In genomic region chr4:183416878-183417277, GRCh38 we compare ENCODE assay signal across 17 cellular contexts. TPM values are rescaled to one million over a fixed set of nuclear protein-coding genes. Genes with fewer than 3 reads are reported as not detected.
DNase-seq lines count a peak whose midpoint lies in the region; ATAC-seq and TF ChIP-seq lines count a peak whose summit lies in the region.
"Had no signal": no experiment of that assay in that cellular context is flagged by ENCODE, and none has a peak within 500 bp of the region (broad histone marks: within the 10 kb centered on the region; RNA-seq: fewer than 3 reads in every experiment).

No MANE protein-coding gene starts in this region.

- intact Hi-C loops in mucosa of descending colon (cut with DNase I, micrococcal nuclease) = no loop called here
- intact Hi-C loops in activated T-helper 1 cell treated with anti-CD3 and anti-CD28 coated beads, Interleukin-12 subunit alpha, Interleukin-12 subunit beta, Interleukin-2, Interleukin-4 antibody, amounts not matched to agents 30 ng/mL and 10 ng/mL and 1 ng/mL, durations not matched to agents 14 hours and 24 hours and 36 hours (cut with micrococcal nuclease) = no loop called here

- no peaks in the 10 kb centered on the region for H3K27me3 Mint-ChIP-seq in T-helper 17 cell
- H3K27me3 Mint-ChIP-seq in activated T-helper 1 cell treated with anti-CD3 and anti-CD28 coated beads, Interleukin-12 subunit alpha, Interleukin-12 subunit beta, Interleukin-2, Interleukin-4 antibody, amounts not matched to agents 30 ng/mL and 10 ng/mL and 1 ng/mL, durations not matched to agents 14 hours and 24 hours and 36 hours (ENCODE audit: insufficient read depth) = no peaks in the 10 kb centered on the region
- H3K27me3 Mint-ChIP-seq: CD4-positive, alpha-beta memory T cell had no signal

- no peaks in the 10 kb centered on the region for H3K27me3 ChIP-seq in WERI-Rb-1 (ENCODE audit: insufficient read depth, low read depth, severe bottlenecking)

- no peak for TF ChIP-seq CTCF in mucosa of descending colon (IDR thresholded peaks at IDR 0.05)
- no peak for TF ChIP-seq CTCF in WERI-Rb-1 (IDR thresholded peaks at IDR 0.05; ENCODE audit: low read depth, low read length)

- H3K9me3 ChIP-seq in T-helper 17 cell (ENCODE audit: control insufficient read depth, low read length, poor library complexity, severe bottlenecking) (no peaks in the 10 kb centered on the region), mucosa of descending colon (no peaks in the 10 kb centered on the region), WERI-Rb-1 (ENCODE audit: severe bottlenecking) (no peaks in the 10 kb centered on the region)

- H3K4me1 Mint-ChIP-seq in T-helper 17 cell = no peaks in the 10 kb centered on the region
- no peaks in the 10 kb centered on the region for H3K4me1 Mint-ChIP-seq in activated T-helper 1 cell treated with anti-CD3 and anti-CD28 coated beads, Interleukin-12 subunit alpha, Interleukin-12 subunit beta, Interleukin-2, Interleukin-4 antibody, amounts not matched to agents 30 ng/mL and 10 ng/mL and 1 ng/mL, durations not matched to agents 14 hours and 24 hours and 36 hours (ENCODE audit: low read depth)

- H3K4me3 ChIP-seq in mucosa of descending colon (no peak overlapping the region), WERI-Rb-1 (ENCODE audit: low read depth, low read length) (no peak overlapping the region)

- DNase-seq in NCI-H524 (lab: John Stamatoyannopoulos, UW) (peak; percentile 17 to 44), NCI-H524 treated with DMSO at 0.1 percent for 48 hours (lab: John Stamatoyannopoulos, UW) (no peak), T-helper 17 cell (no peak), mucosa of descending colon (no peak), RPMI8226 (no peak), WERI-Rb-1 (no peak)
- no peak for DNase-seq in activated T-helper 1 cell treated with anti-CD3 and anti-CD28 coated beads, Interleukin-12 subunit alpha, Interleukin-12 subunit beta, Interleukin-2, Interleukin-4 antibody, amounts not matched to agents 30 ng/mL and 10 ng/mL and 1 ng/mL, durations not matched to agents 14 hours and 24 hours and 36 hours (ENCODE audit: low spot score)
- DNase-seq: CD4-positive, alpha-beta memory T cell; H9; KG1; MV-4-11; NCI-H1417 treated with DMSO at 0.1 percent for 48 hours; NCI-H1930; NCI-H446 treated with DMSO at 0.1 percent for 48 hours; NCI-H774; SHP77 treated with DMSO at 0.1 percent for 48 hours had no signal

- H3K27ac Mint-ChIP-seq in T-helper 17 cell = peak overlapping the region; percentile 78
- no peak overlapping the region for H3K27ac Mint-ChIP-seq in activated T-helper 1 cell treated with anti-CD3 and anti-CD28 coated beads, Interleukin-12 subunit alpha, Interleukin-12 subunit beta, Interleukin-2, Interleukin-4 antibody, amounts not matched to agents 30 ng/mL and 10 ng/mL and 1 ng/mL, durations not matched to agents 14 hours and 24 hours and 36 hours
- H3K27ac Mint-ChIP-seq: H9 had no signal

- ATAC-seq in T-helper 17 cell (no peak), mucosa of descending colon (peak; percentile 68)
- ATAC-seq: SK-N-SH treated with all-trans-retinoic acid at 6 μM for 48 hours had no signal

- no peak overlapping the region for H3K27ac ChIP-seq in WERI-Rb-1

- H3K36me3 ChIP-seq in mucosa of descending colon (ENCODE audit: low read depth) (no peaks in the 10 kb centered on the region), WERI-Rb-1 (no peaks in the 10 kb centered on the region)

- peaks cover 3% of the 10 kb centered on the region for H3K36me3 Mint-ChIP-seq in T-helper 17 cell (ENCODE audit: low read depth)
- no peaks in the 10 kb centered on the region for H3K36me3 Mint-ChIP-seq in activated T-helper 1 cell treated with anti-CD3 and anti-CD28 coated beads, Interleukin-12 subunit alpha, Interleukin-12 subunit beta, Interleukin-2, Interleukin-4 antibody, amounts not matched to agents 30 ng/mL and 10 ng/mL and 1 ng/mL, durations not matched to agents 14 hours and 24 hours and 36 hours (ENCODE audit: low read depth)
- H3K36me3 Mint-ChIP-seq: CD4-positive, alpha-beta memory T cell had no signal

- no peaks in the 10 kb centered on the region for H3K4me1 ChIP-seq in mucosa of descending colon (ENCODE audit: low read depth)

- no peak overlapping the region for H3K4me3 Mint-ChIP-seq in T-helper 17 cell
- H3K4me3 Mint-ChIP-seq in activated T-helper 1 cell treated with anti-CD3 and anti-CD28 coated beads, Interleukin-12 subunit alpha, Interleukin-12 subunit beta, Interleukin-2, Interleukin-4 antibody, amounts not matched to agents 30 ng/mL and 10 ng/mL and 1 ng/mL, durations not matched to agents 14 hours and 24 hours and 36 hours = no peak overlapping the region
- H3K4me3 Mint-ChIP-seq: CD4-positive, alpha-beta memory T cell; H9 had no signal

- H3K9me3 Mint-ChIP-seq in activated T-helper 1 cell treated with anti-CD3 and anti-CD28 coated beads, Interleukin-12 subunit alpha, Interleukin-12 subunit beta, Interleukin-2, Interleukin-4 antibody, amounts not matched to agents 30 ng/mL and 10 ng/mL and 1 ng/mL, durations not matched to agents 14 hours and 24 hours and 36 hours = no peaks in the 10 kb centered on the region
- H3K9me3 Mint-ChIP-seq: CD4-positive, alpha-beta memory T cell; H9 had no signal

RNA-seq across cellular contexts. Expression of gene CDKN2AIP, which starts 27.6 kb away (rescaled TPM):
- 10 to 100 TPM; 25.9 to 33.4 TPM for total RNA-seq in T-helper 17 cell
- total RNA-seq in mucosa of descending colon = 10 to 100 TPM; 16.2 to 20.4 (median 18.9) TPM
- total RNA-seq in activated T-helper 1 cell treated with anti-CD3 and anti-CD28 coated beads, Interleukin-12 subunit alpha, Interleukin-12 subunit beta, Interleukin-2, Interleukin-4 antibody, amounts not matched to agents 30 ng/mL and 10 ng/mL and 1 ng/mL, durations not matched to agents 14 hours and 24 hours and 36 hours = 23.9 and 24.1 TPM in 2 replicates

Comparison
In these comparisons a context has a peak if more than half of its experiments do, and no peak if none do; other contexts are left out.
1. DNase-seq: peak in NCI-H524 (2 of 2); none in NCI-H524 treated with DMSO at 0.1 percent for 48 hours (single experiment), T-helper 17 cell (0 of 3), mucosa of descending colon (0 of 3), activated T-helper 1 cell treated with anti-CD3 and anti-CD28 coated beads, Interleukin-12 subunit alpha, Interleukin-12 subunit beta, Interleukin-2, Interleukin-4 antibody, amounts not matched to agents 30 ng/mL and 10 ng/mL and 1 ng/mL, durations not matched to agents 14 hours and 24 hours and 36 hours (single experiment), RPMI8226 (single experiment) and WERI-Rb-1 (single experiment).